12 cellular contexts compared by ENCODE assay signal in the genomic region with DNA sequence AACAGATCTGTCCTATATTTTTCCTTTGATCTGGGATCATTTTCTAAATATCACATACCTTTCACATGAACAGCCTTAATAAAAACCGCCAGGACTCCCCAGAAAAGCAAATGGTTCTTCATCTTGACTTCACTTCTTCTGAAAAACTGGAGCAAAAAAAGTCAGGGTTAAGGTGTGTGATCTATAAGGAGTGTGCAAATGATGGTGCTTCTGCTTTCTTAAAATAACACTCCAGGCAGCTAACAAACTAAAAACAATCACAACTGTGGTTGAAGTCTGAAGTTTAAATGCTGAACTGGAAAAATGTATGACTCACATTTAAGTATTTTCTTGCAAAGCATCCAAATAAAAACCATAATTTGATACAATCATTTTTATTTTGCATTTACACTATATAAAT. TPM values are rescaled to one million over a fixed set of nuclear protein-coding genes. Genes with fewer than 3 reads are reported as not detected.
A peak's percentile ranks its signal among the peaks of the same experiment; 100 is the strongest.
DNase-seq lines count a peak whose midpoint lies in the region; ATAC-seq lines count a peak whose summit lies in the region.
"Had no signal": no experiment of that assay in that cellular context is flagged by ENCODE, and none has a peak within 500 bp of the region (broad histone marks: within the 10 kb centered on the region; RNA-seq: fewer than 3 reads in every experiment).

A gene (minus strand): TSS at position 140 of the 400 bp plus-strand sequence. CDS start 18 bp downstream, at position 122.

- no peak within 1 kb of the TSS for H3K4me3 ChIP-seq in BLaER1
- H3K4me3 ChIP-seq: left ventricle myocardium inferior, thoracic aorta had no signal

- no peak within 1 kb of the TSS for H3K9ac ChIP-seq in BLaER1

- no peaks in the 10 kb centered on the region for H3K9me3 ChIP-seq in BLaER1
- H3K9me3 ChIP-seq: left ventricle myocardium inferior, thoracic aorta had no signal

- no peaks in the 10 kb centered on the region for H4K20me1 ChIP-seq in BLaER1

- ATAC-seq in GM19455 (IDR thresholded peaks at IDR 0.05; ENCODE audit: unreplicated experiment) (peak; percentile 53), HG03520 (IDR thresholded peaks at IDR 0.05; ENCODE audit: unreplicated experiment) (peak; percentile 40)
- no peak for ATAC-seq in activated T-cell treated with anti-CD3 and anti-CD28 coated beads, Interleukin-2, amount 50 U/mL, for 72 hours (replicated peaks in 1 of 2)

- H3K27me3 ChIP-seq in BLaER1: no peaks in the 10 kb centered on the region

- H3K4me1 Mint-ChIP-seq in activated T-cell treated with anti-CD3 and anti-CD28 coated beads, Interleukin-2, amount 50 U/mL, for 72 hours (ENCODE audit: low read depth): peaks cover 6% of the 10 kb centered on the region

- H3K9me3 Mint-ChIP-seq in activated T-cell treated with anti-CD3 and anti-CD28 coated beads, Interleukin-2, amount 50 U/mL, for 72 hours: no peaks in the 10 kb centered on the region
- H3K9me3 Mint-ChIP-seq: activated naive CD4-positive, alpha-beta T cell treated with anti-CD3 and anti-CD28 coated beads for 36 hours had no signal

- no peak within 1 kb of the TSS for H3K27ac Mint-ChIP-seq in activated T-cell treated with anti-CD3 and anti-CD28 coated beads, Interleukin-2, amount 50 U/mL, for 72 hours
- H3K27ac Mint-ChIP-seq: activated naive CD4-positive, alpha-beta T cell treated with anti-CD3 and anti-CD28 coated beads for 36 hours had no signal

- H3K4me1 ChIP-seq in BLaER1: peaks cover 40% of the 10 kb centered on the region
- H3K4me1 ChIP-seq: left ventricle myocardium inferior had no signal

- H3K27me3 Mint-ChIP-seq in activated T-cell treated with anti-CD3 and anti-CD28 coated beads, Interleukin-2, amount 50 U/mL, for 72 hours (ENCODE audit: low read depth): no peaks in the 10 kb centered on the region

- H3K4me2 ChIP-seq in BLaER1: peak within 1 kb of the TSS; percentile 24; the same call in 1 of the 2 replicates

- peak; percentile 55 for DNase-seq in iris pigment epithelial cell (ENCODE audit: low read depth)
- DNase-seq in DMS79 treated with DMSO at 0.1 percent for 48 hours (lab: John Stamatoyannopoulos, UW): no peak
- no peak for DNase-seq in COLO829 (ENCODE audit: low spot score)
- no peak for DNase-seq in CD1c-positive myeloid dendritic cell (ENCODE audit: extremely low spot score)
- DNase-seq in activated T-cell treated with anti-CD3 and anti-CD28 coated beads, Interleukin-2, amount 50 U/mL, for 72 hours: no peak
- DNase-seq: activated naive CD4-positive, alpha-beta T cell treated with anti-CD3 and anti-CD28 coated beads for 36 hours; left ventricle myocardium inferior; NCI-H774 had no signal

- no peak within 1 kb of the TSS for H3K27ac ChIP-seq in BLaER1

- H3K36me3 Mint-ChIP-seq in activated T-cell treated with anti-CD3 and anti-CD28 coated beads, Interleukin-2, amount 50 U/mL, for 72 hours (ENCODE audit: insufficient read depth in 2 of 2): no peaks in the 10 kb centered on the region

- no peaks in the 10 kb centered on the region for H3K36me3 ChIP-seq in BLaER1
- H3K36me3 ChIP-seq: left ventricle myocardium inferior, thoracic aorta had no signal

- no peak within 1 kb of the TSS for H3K4me3 Mint-ChIP-seq in activated T-cell treated with anti-CD3 and anti-CD28 coated beads, Interleukin-2, amount 50 U/mL, for 72 hours
- H3K4me3 Mint-ChIP-seq: activated naive CD4-positive, alpha-beta T cell treated with anti-CD3 and anti-CD28 coated beads for 36 hours had no signal

RNA-seq across cellular contexts. Expression of the gene that starts here (rescaled TPM):
- total RNA-seq in activated T-cell treated with anti-CD3 and anti-CD28 coated beads, Interleukin-2, amount 50 U/mL, for 72 hours: under 1 TPM in 1 of 2 donors, not detected in 1; 0.49 TPM
- total RNA-seq: activated naive CD4-positive, alpha-beta T cell treated with anti-CD3 and anti-CD28 coated beads for 36 hours had no signal

Comparison
In these comparisons a context has a peak if more than half of its experiments do, and no peak if none do; other contexts are left out.
1. ATAC-seq: peak in GM19455 (single experiment) and HG03520 (single experiment); none in activated T-cell treated with anti-CD3 and anti-CD28 coated beads, Interleukin-2, amount 50 U/mL, for 72 hours (0 of 2).